Comparison of ENCODE assay signal across 20 cellular contexts in the genomic region with DNA sequence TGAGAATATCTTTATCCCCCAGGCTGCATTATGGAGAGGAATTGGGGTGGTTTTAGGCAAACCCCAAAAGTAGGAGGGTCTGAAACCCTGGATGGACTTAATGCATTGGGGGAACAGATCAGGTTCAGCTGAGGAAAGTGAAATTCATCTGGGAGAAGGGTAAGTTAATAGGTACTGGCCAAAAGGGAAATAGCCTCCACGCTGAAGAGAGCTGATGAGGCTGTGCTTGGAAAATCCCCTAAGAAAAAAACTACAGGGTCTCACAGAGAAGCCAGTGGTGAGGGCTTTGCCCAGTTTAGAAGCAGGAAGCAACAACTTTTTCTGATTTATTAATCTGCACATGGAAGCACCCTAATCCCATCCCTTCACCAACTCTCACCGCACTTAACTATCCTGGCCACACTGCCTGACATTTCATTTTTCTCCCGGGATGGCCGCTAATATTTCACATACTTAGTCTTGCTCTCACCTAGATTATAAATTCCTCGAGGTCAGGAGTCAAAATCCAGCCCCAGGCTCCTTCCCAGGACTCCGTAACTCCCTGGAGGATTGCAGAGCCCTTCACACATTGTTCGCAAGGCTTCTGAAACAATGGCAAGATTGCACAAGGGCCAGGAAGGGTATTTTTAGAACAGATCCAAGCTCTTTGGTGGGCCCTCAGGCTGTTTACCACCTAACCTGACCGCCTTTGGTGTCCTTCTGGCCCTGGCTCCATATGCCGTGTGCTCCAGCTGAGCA.
A peak's percentile ranks its signal among the peaks of the same experiment; 100 is the strongest.
DNase-seq lines count a peak whose midpoint lies in the region; ATAC-seq, FAIRE-seq and TF ChIP-seq lines count a peak whose summit lies in the region.
"Had no signal": no experiment of that assay in that cellular context is flagged by ENCODE, and none has a peak within 500 bp of the region (broad histone marks: within the 10 kb centered on the region; RNA-seq: fewer than 3 reads in every experiment).

No MANE protein-coding gene starts in this region.

- no peaks in the 10 kb centered on the region for H3K27me3 Mint-ChIP-seq in T-helper 1 cell treated with Interleukin-12 subunit alpha and Interleukin-12 subunit beta and Interleukin-4 antibody, amounts not matched to agents 30 μg/mL and 1 μg/mL, for 36 hours (ENCODE audit: low read depth)
- H3K27me3 Mint-ChIP-seq: activated T-cell treated with anti-CD3 and anti-CD28 coated beads, Interleukin-2, amount 50 U/mL, for 24 hours; CD4-positive, alpha-beta T cell; stimulated activated memory B cell treated with anti-CD40 and anti-IgM and Interleukin-4, amounts not matched to agents 10 μg/mL and 1 μg/mL and 100 μg/mL, for 72 hours had no signal

- H3K4me3 ChIP-seq in K562 = no peak overlapping the region
- H3K4me3 ChIP-seq in subcutaneous abdominal adipose tissue (ENCODE audit: low read depth in 1 of 5, low read length in 5 of 5) = no peak overlapping the region
- H3K4me3 ChIP-seq: adrenal gland had no signal

- no peak for DNase-seq in T-helper 1 cell
- no peak for DNase-seq in K562 (ENCODE audit: extremely low read depth in 1 of 4, low spot score in 3 of 4)
- DNase-seq in left lobe of liver (ENCODE audit: low spot score) = peak; percentile 18
- no peak for DNase-seq in NCI-H1092 treated with DMSO at 0.1 percent for 48 hours (lab: John Stamatoyannopoulos, UW)
- no peak for DNase-seq in putamen (ENCODE audit: low spot score)
- DNase-seq: activated CD4-positive, alpha-beta T cell treated with anti-CD3 and anti-CD28 coated beads, Interleukin-2, amount 50 U/mL, for 4 hours; activated T-cell treated with anti-CD3 and anti-CD28 coated beads, Interleukin-2, amount 50 U/mL, for 24 hours; CD4-positive, alpha-beta T cell; EL; HFFc6; KBM-7; NCI-H1105 had no signal

- CTCF ChIA-PET in K562 (lab: Yijun Ruan, JAX; ENCODE audit: low intra/inter-chr PET ratio) = no interaction called here

- H3K36me3 ChIP-seq in K562 (ENCODE audit: control insufficient read depth, insufficient read depth, low read length) (no peaks in the 10 kb centered on the region), subcutaneous abdominal adipose tissue (ENCODE audit: control insufficient read depth in 5 of 5, insufficient read depth in 5 of 5, low read length in 5 of 5) (no peaks in the 10 kb centered on the region)
- H3K36me3 ChIP-seq: adrenal gland had no signal

- H3K9me3 Mint-ChIP-seq in T-helper 1 cell treated with Interleukin-12 subunit alpha and Interleukin-12 subunit beta and Interleukin-4 antibody, amounts not matched to agents 30 μg/mL and 1 μg/mL, for 36 hours = no peaks in the 10 kb centered on the region
- H3K9me3 Mint-ChIP-seq: activated T-cell treated with anti-CD3 and anti-CD28 coated beads, Interleukin-2, amount 50 U/mL, for 24 hours; CD4-positive, alpha-beta T cell; HFFc6; neural crest cell; stimulated activated memory B cell treated with anti-CD40 and anti-IgM and Interleukin-4, amounts not matched to agents 10 μg/mL and 1 μg/mL and 100 μg/mL, for 72 hours had no signal

- no peak for TF ChIP-seq RAD21 in K562 (CRISPR knock-in tag; conservative IDR thresholded peaks at IDR 0.05 in 1 of 2, IDR thresholded peaks at IDR 0.05 in 1 of 2)

- H3K36me3 Mint-ChIP-seq in T-helper 1 cell treated with Interleukin-12 subunit alpha and Interleukin-12 subunit beta and Interleukin-4 antibody, amounts not matched to agents 30 μg/mL and 1 μg/mL, for 36 hours (ENCODE audit: low read depth) = no peaks in the 10 kb centered on the region
- H3K36me3 Mint-ChIP-seq: stimulated activated memory B cell treated with anti-CD40 and anti-IgM and Interleukin-4, amounts not matched to agents 10 μg/mL and 1 μg/mL and 100 μg/mL, for 72 hours had no signal

- no peaks in the 10 kb centered on the region for H3K9me1 ChIP-seq in K562 (ENCODE audit: control insufficient read depth, insufficient read depth, low read length)

- H3K4me1 ChIP-seq in K562 (replicated peaks in 1 of 2; ENCODE audit: control insufficient read depth in 2 of 2, insufficient read depth in 2 of 2, low read length in 2 of 2) = peaks cover 15 to 20% of the 10 kb centered on the region in 2 experiments
- peaks cover 33 to 70% (median 65%) of the 10 kb centered on the region in 5 donors for H3K4me1 ChIP-seq in subcutaneous abdominal adipose tissue (ENCODE audit: control insufficient read depth in 5 of 5, insufficient read depth in 5 of 5, low read length in 5 of 5)

- no peak for TF ChIP-seq EP300 in K562 (IDR thresholded peaks at IDR 0.05; ENCODE audit: low read length)

- H3K27ac ChIP-seq in K562 (ENCODE audit: extremely low read depth, low read depth, low read length) (no peak overlapping the region), subcutaneous abdominal adipose tissue (ENCODE audit: low read depth, low read length) (peak overlapping the region; percentile 100)
- H3K27ac ChIP-seq: 22Rv1, adrenal gland had no signal

- no peak for TF ChIP-seq CTCF in K562 (IDR thresholded peaks at IDR 0.05 in 2 of 3, conservative IDR thresholded peaks at IDR 0.05 in 1 of 3; ENCODE audit: insufficient read depth in 2 of 3, low read depth in 1 of 3, low read length in 3 of 3)

- WGBS in K562 (ENCODE audit: insufficient coverage, low coverage, missing lambda C conversion rate) = 67% methylated on average over 9 of the region's 9 CpGs

- H3K79me2 ChIP-seq in K562 (ENCODE audit: control insufficient read depth, insufficient read depth, low read length) = no peaks in the 10 kb centered on the region

- no peak for FAIRE-seq in K562 (lab: Jason Lieb, UNC)
- FAIRE-seq: colon had no signal

- no peaks in the 10 kb centered on the region for H3K9me3 ChIP-seq in K562 (replicated peaks; ENCODE audit: control insufficient read depth, insufficient read depth, low read depth, low read length)
- H3K9me3 ChIP-seq in subcutaneous abdominal adipose tissue (ENCODE audit: control insufficient read depth in 5 of 5, low read length in 5 of 5) = no peaks in the 10 kb centered on the region
- H3K9me3 ChIP-seq: adrenal gland had no signal

- no TSS peak for BruUV-seq in K562 (replicated peaks; lab: Mats Ljungman, UMichigan)

- no peak for ATAC-seq in K562
- no peak for ATAC-seq in left lobe of liver
- no peak for ATAC-seq in GM19452 (IDR thresholded peaks at IDR 0.05; ENCODE audit: unreplicated experiment)
- ATAC-seq: stimulated activated memory B cell treated with anti-CD40 and anti-IgM and Interleukin-4, amounts not matched to agents 10 μg/mL and 1 μg/mL and 100 μg/mL, for 72 hours had no signal

- intact Hi-C loops in K562 (cut with micrococcal nuclease) = no loop called here

- H3K27me3 ChIP-seq in K562 (ENCODE audit: control insufficient read depth in 2 of 2, insufficient read depth in 2 of 2, low read length in 2 of 2) = no peaks in the 10 kb centered on the region
- H3K27me3 ChIP-seq in subcutaneous abdominal adipose tissue (ENCODE audit: control insufficient read depth in 5 of 5, insufficient read depth in 4 of 5, low read length in 5 of 5) = no peaks in the 10 kb centered on the region
- H3K27me3 ChIP-seq: adrenal gland had no signal

- in situ Hi-C loops in K562 (cut with MboI) = no loop called here

- peaks cover 26% of the 10 kb centered on the region for H3K4me1 Mint-ChIP-seq in T-helper 1 cell treated with Interleukin-12 subunit alpha and Interleukin-12 subunit beta and Interleukin-4 antibody, amounts not matched to agents 30 μg/mL and 1 μg/mL, for 36 hours (ENCODE audit: low read depth)

- H3K4me3 Mint-ChIP-seq in T-helper 1 cell treated with Interleukin-12 subunit alpha and Interleukin-12 subunit beta and Interleukin-4 antibody, amounts not matched to agents 30 μg/mL and 1 μg/mL, for 36 hours = no peak overlapping the region
- H3K4me3 Mint-ChIP-seq: activated T-cell treated with anti-CD3 and anti-CD28 coated beads, Interleukin-2, amount 50 U/mL, for 24 hours; CD4-positive, alpha-beta T cell; HFFc6; neural crest cell; stimulated activated memory B cell treated with anti-CD40 and anti-IgM and Interleukin-4, amounts not matched to agents 10 μg/mL and 1 μg/mL and 100 μg/mL, for 72 hours had no signal

- peak overlapping the region; percentile 46 for H3K27ac Mint-ChIP-seq in T-helper 1 cell treated with Interleukin-12 subunit alpha and Interleukin-12 subunit beta and Interleukin-4 antibody, amounts not matched to agents 30 μg/mL and 1 μg/mL, for 36 hours
- H3K27ac Mint-ChIP-seq: activated T-cell treated with anti-CD3 and anti-CD28 coated beads, Interleukin-2, amount 50 U/mL, for 24 hours; CD4-positive, alpha-beta T cell; HFFc6; stimulated activated memory B cell treated with anti-CD40 and anti-IgM and Interleukin-4, amounts not matched to agents 10 μg/mL and 1 μg/mL and 100 μg/mL, for 72 hours had no signal

- TF ChIP-seq POLR2A in K562 (conservative IDR thresholded peaks at IDR 0.05) = no peak

- H4K20me1 ChIP-seq in K562 (replicated peaks; ENCODE audit: control insufficient read depth, insufficient read depth, low read length) = no peaks in the 10 kb centered on the region

- peak overlapping the region in 1 of 2 experiments; percentile 46; a peak in 1 of 4 replicates for H3K9ac ChIP-seq in K562 (ENCODE audit: insufficient read depth in 1 of 2, low read depth in 2 of 2, low read length in 2 of 2)
- no peak overlapping the region for H3K9ac ChIP-seq in subcutaneous abdominal adipose tissue (ENCODE audit: low read length in 5 of 5)

- POLR2A ChIA-PET in K562 (lab: Yijun Ruan, JAX) = interaction anchor here (0.6 to 2.1 kb wide), 7 partner anchors 11 to 536 kb away, joined by 3 to 6 read pairs (median 3); no protein-coding TSS in a partner anchor

- no peak overlapping the region for H2AFZ ChIP-seq in K562 (ENCODE audit: low read depth, low read length)

- no peak overlapping the region for H3K4me2 ChIP-seq in K562 (ENCODE audit: insufficient read depth, low read length)

TF ChIP-seq in K562, 482 proteins besides CTCF, POLR2A, EP300 and RAD21 (continues in another document):
- TF ChIP-seq MIER1 (IDR thresholded peaks at IDR 0.05; ENCODE audit: low read depth) (no peak), PRPF4 (IDR thresholded peaks at IDR 0.05; ENCODE audit: insufficient read depth, low read depth, low read length, poor library complexity, severe bottlenecking) (no peak), ZNF316 (IDR thresholded peaks at IDR 0.05) (peak; percentile 47), KAT8 (IDR thresholded peaks at IDR 0.05; ENCODE audit: low read depth) (no peak), TRIM24 (IDR thresholded peaks at IDR 0.05) (peak; percentile 45 to 54; a peak in 2 of 4 replicates)
